18 cellular contexts compared by ENCODE assay signal in the genomic region with DNA sequence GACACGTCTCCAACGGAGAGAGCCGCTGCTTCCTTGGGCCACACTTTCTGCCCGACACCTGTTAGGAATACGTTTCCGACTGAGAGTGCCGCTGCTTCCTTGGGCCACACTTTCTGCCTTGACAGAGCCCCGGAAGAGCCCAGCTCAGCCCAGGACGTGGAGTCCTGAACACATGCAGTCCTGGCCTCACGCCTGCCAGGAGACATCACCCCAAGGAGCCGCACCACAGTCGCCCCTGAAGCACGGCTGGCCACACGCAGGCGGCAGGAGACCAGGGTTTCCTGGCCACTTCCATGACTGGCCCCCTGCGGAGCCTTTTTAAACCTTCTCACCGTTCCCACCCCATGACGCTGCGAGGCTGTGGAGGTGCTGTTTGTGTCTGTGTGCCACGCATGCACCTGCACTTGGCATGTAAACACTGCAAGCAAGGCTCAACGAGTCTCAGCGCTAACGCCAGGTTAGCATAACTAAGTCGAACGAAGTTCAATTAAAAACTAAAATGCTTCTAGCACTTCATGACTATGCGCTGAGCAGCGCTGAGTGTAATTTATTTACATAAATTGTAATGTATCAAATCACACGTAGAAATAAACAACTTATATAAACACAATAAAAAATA. TPM values are rescaled to one million over a fixed set of nuclear protein-coding genes. Genes with fewer than 3 reads are reported as not detected.
DNase-seq lines count a peak whose midpoint lies in the region; ATAC-seq, FAIRE-seq and TF ChIP-seq lines count a peak whose summit lies in the region.
"Had no signal": no experiment of that assay in that cellular context is flagged by ENCODE, and none has a peak within 500 bp of the region (broad histone marks: within the 10 kb centered on the region; RNA-seq: fewer than 3 reads in every experiment).

No MANE protein-coding gene starts in this region.

- no peak overlapping the region for H2AFZ ChIP-seq in GM23338

- no peaks in the 10 kb centered on the region for H3K9me2 ChIP-seq in GM23338 (ENCODE audit: insufficient read depth)

- H3K36me3 ChIP-seq in lung (ENCODE audit: control insufficient read depth in 2 of 2, insufficient read depth in 2 of 2, low read length in 2 of 2) (peaks cover 0 to 24% of the 10 kb centered on the region in 2 donors), GM23338 (ENCODE audit: insufficient read depth) (no peaks in the 10 kb centered on the region)
- H3K36me3 ChIP-seq: breast epithelium had no signal

- peaks cover 76% of the 10 kb centered on the region for H3K79me2 ChIP-seq in GM23338 (replicated peaks; ENCODE audit: insufficient read depth)

- no peaks in the 10 kb centered on the region for H3K36me3 Mint-ChIP-seq in GM23338 (ENCODE audit: low read depth)

- no peaks in the 10 kb centered on the region; the same call in 2 of the 3 replicates for H3K9me3 Mint-ChIP-seq in GM23338
- H3K9me3 Mint-ChIP-seq: CD8-positive, alpha-beta T cell had no signal

- H3K4me3 ChIP-seq in lung (no peak overlapping the region), GM23338 (no peak overlapping the region)
- H3K4me3 ChIP-seq: breast epithelium, thoracic aorta had no signal

- H3K27ac Mint-ChIP-seq in GM23338 = no peak overlapping the region
- H3K27ac Mint-ChIP-seq: CD8-positive, alpha-beta T cell had no signal

- peaks cover 3% of the 10 kb centered on the region for H3K27me3 Mint-ChIP-seq in GM23338 (ENCODE audit: insufficient read depth, low read depth, poor library complexity)

- H3K4me1 ChIP-seq in lung (ENCODE audit: control insufficient read depth in 2 of 2, insufficient read depth in 2 of 2, low read length in 2 of 2) (peaks cover 2 to 56% of the 10 kb centered on the region in 2 donors), GM23338 (ENCODE audit: insufficient read depth) (0 out of 2 replicates have a peak, but pooled peaks cover 5% of the 10 kb centered on the region)

- H3K4me3 Mint-ChIP-seq in GM23338 = no peak overlapping the region
- H3K4me3 Mint-ChIP-seq: CD8-positive, alpha-beta T cell had no signal

- ATAC-seq in lung (ENCODE audit: insufficient read depth, low FRiP score) = no peak
- ATAC-seq in GM23338 = no peak
- ATAC-seq: CD8-positive, alpha-beta T cell; SK-N-SH treated with all-trans-retinoic acid at 6 μM for 48 hours had no signal

- no peak for TF ChIP-seq CTCF in lung (IDR thresholded peaks at IDR 0.05; ENCODE audit: control extremely low read depth, extremely low read depth)
- no peak for TF ChIP-seq CTCF in GM23338 (conservative IDR thresholded peaks at IDR 0.05; ENCODE audit: low read depth in 2 of 2)

- H3K27ac ChIP-seq in lung (ENCODE audit: low read depth in 1 of 2, low read length in 1 of 2) (no peak overlapping the region), temporal lobe (ENCODE audit: low read depth, low read length) (peak overlapping the region; percentile 85), GM23338 (ENCODE audit: low read depth) (no peak overlapping the region)
- H3K27ac ChIP-seq: 22Rv1, breast epithelium, thoracic aorta had no signal

- no peak for FAIRE-seq in GM12892 (lab: Jason Lieb, UNC)
- FAIRE-seq: endometrium, GM19239 had no signal

- H4K20me1 ChIP-seq in GM23338 (replicated peaks; ENCODE audit: insufficient read depth) = no peaks in the 10 kb centered on the region; the same call in 1 of the 2 replicates

- H3K9me3 ChIP-seq in lung (ENCODE audit: control insufficient read depth in 2 of 2, insufficient read depth in 1 of 2, low read length in 1 of 2) = no peaks in the 10 kb centered on the region
- H3K9me3 ChIP-seq: breast epithelium, thoracic aorta had no signal

- no peaks in the 10 kb centered on the region for H3K27me3 ChIP-seq in lung (ENCODE audit: control insufficient read depth, insufficient read depth)
- no peaks in the 10 kb centered on the region for H3K27me3 ChIP-seq in GM23338 (ENCODE audit: insufficient read depth)
- H3K27me3 ChIP-seq: breast epithelium had no signal

- no peak overlapping the region for H3K4me2 ChIP-seq in GM23338

- H3K4me1 Mint-ChIP-seq in GM23338 = peaks cover 31% of the 10 kb centered on the region

- WGBS in lung, 2 donors = 89 to 91% methylated on average over 28 of the region's 28 CpGs

- H3F3A ChIP-seq in GM23338 (replicated peaks; ENCODE audit: low read depth) = 0 out of 2 replicates have a peak, but pooled peaks cover 3% of the 10 kb centered on the region

- no peak for TF ChIP-seq POLR2A in GM12892 (IDR thresholded peaks at IDR 0.05; ENCODE audit: low read depth, low read length)

- DNase-seq in NCI-H1417 (lab: John Stamatoyannopoulos, UW) = peak in 2 of 3 experiments; percentile 74 to 86
- no peak for DNase-seq in NCI-H1417 treated with DMSO at 0.1 percent for 48 hours (lab: John Stamatoyannopoulos, UW)
- peak; percentile 48 for DNase-seq in cerebellar cortex (ENCODE audit: low spot score)
- DNase-seq in lung (ENCODE audit: low spot score) = peak; percentile 14
- no peak for DNase-seq in retina
- no peak for DNase-seq in GM12892 (ENCODE audit: insufficient read length)
- DNase-seq in GM23338 (ENCODE audit: low spot score) = no peak
- DNase-seq: activated naive CD4-positive, alpha-beta T cell; MM.1S; NCI-H2107 had no signal

TF ChIP-seq in GM23338, 12 proteins besides CTCF, POLR2A, EP300 and RAD21:
- TF ChIP-seq POLR2AphosphoS5 (IDR thresholded peaks at IDR 0.05; ENCODE audit: low read depth) (no peak), EZH2 (IDR thresholded peaks at IDR 0.05; ENCODE audit: low read depth, unreplicated experiment) (no peak), STAT1 (IDR thresholded peaks at IDR 0.05; ENCODE audit: unreplicated experiment) (no peak), ZNF331 (CRISPR knock-in tag; IDR thresholded peaks at IDR 0.05; ENCODE audit: low read depth) (no peak), NANOG (IDR thresholded peaks at IDR 0.05; ENCODE audit: borderline replicate concordance) (no peak), CREB1 (CRISPR knock-in tag; IDR thresholded peaks at IDR 0.05; ENCODE audit: low read depth) (no peak)
- TF ChIP-seq, protein P1, sequence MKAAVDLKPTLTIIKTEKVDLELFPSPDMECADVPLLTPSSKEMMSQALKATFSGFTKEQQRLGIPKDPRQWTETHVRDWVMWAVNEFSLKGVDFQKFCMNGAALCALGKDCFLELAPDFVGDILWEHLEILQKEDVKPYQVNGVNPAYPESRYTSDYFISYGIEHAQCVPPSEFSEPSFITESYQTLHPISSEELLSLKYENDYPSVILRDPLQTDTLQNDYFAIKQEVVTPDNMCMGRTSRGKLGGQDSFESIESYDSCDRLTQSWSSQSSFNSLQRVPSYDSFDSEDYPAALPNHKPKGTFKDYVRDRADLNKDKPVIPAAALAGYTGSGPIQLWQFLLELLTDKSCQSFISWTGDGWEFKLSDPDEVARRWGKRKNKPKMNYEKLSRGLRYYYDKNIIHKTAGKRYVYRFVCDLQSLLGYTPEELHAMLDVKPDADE (IDR thresholded peaks at IDR 0.05) = no peak
TF ChIP-seq in GM23338: peak in this region for 0.

RNA-seq across cellular contexts. Expression of a gene that starts 8.8 kb away (rescaled TPM):
- total RNA-seq in lung = 10 to 100 TPM; 26.9 to 79.4 TPM
- polyA plus RNA-seq in lung = 10 to 100 TPM; 39.2 to 47.7 TPM
- 21.4 TPM for total RNA-seq in temporal lobe
- 8.1 TPM for polyA plus RNA-seq in GM12892 (2012; ENCODE audit: missing spikeins)
- total RNA-seq in GM23338 (2014; rRNA removed; shearing (Covaris generic)) = 11.7 and 18.0 TPM in 2 replicates
- polyA plus RNA-seq in GM23338 (2016; fragmentation: Nextera tagmentation; extraction: Ambion mirVana) = 9.7 and 13.5 TPM in 2 replicates

Comparison
In these comparisons a context has a peak if more than half of its experiments do, and no peak if none do; other contexts are left out.
1. DNase-seq: peak in NCI-H1417 (2 of 3), cerebellar cortex (single experiment) and lung (single experiment); none in NCI-H1417 treated with DMSO at 0.1 percent for 48 hours (single experiment), retina (single experiment), GM12892 (single experiment) and GM23338 (single experiment).